In the genomic region with DNA sequence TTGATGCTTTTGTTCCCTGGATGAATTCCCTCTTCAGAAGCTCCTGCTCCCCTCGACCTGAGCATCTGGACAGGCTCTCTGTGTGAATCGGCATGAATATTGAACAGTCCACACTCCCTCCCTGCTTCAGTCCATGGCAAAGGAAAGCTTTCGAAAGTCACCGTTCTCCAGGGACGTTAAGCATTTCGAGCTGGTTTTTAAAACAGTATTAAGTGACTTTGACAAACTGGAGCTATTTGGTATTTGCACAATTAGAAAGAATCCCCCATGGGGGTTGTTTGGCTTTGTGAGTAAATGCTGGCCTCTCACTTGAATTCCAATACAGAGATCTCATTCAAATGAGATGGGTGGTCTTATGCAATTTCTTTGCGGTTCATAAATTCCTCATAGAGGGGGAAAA, we compare ENCODE assay signal across 20 cellular contexts.
DNase-seq lines count a peak whose midpoint lies in the region; ATAC-seq and TF ChIP-seq lines count a peak whose summit lies in the region.
"Had no signal": no experiment of that assay in that cellular context is flagged by ENCODE, and none has a peak within 500 bp of the region (broad histone marks: within the 10 kb centered on the region; RNA-seq: fewer than 3 reads in every experiment).

No MANE protein-coding gene starts in this region.

- H3K4me3 ChIP-seq in A673 (ENCODE audit: low read depth, low read length, poor library complexity, severe bottlenecking): no peak overlapping the region
- H3K4me3 ChIP-seq in HUES6 (ENCODE audit: low read depth, low read length): no peak overlapping the region
- no peak overlapping the region for H3K4me3 ChIP-seq in cardiac fibroblast (replicated peaks in 1 of 2; ENCODE audit: low read depth in 2 of 2, low read length in 2 of 2)
- H3K4me3 ChIP-seq in iPS-20b (ENCODE audit: low read length): peak overlapping the region; percentile 44; the same call in 1 of the 2 replicates
- H3K4me3 ChIP-seq in brain microvascular endothelial cell (ENCODE audit: low read depth, low read length): no peak overlapping the region
- H3K4me3 ChIP-seq: uterus had no signal

- no peaks in the 10 kb centered on the region for H3K36me3 ChIP-seq in A673 (ENCODE audit: insufficient read depth, low read length, poor library complexity, severe bottlenecking)
- H3K36me3 ChIP-seq in HUES6 (ENCODE audit: control insufficient read depth, insufficient read depth, low read length): no peaks in the 10 kb centered on the region
- H3K36me3 ChIP-seq in iPS-20b (ENCODE audit: insufficient read depth, low read depth, low read length): 0 out of 2 replicates have a peak, but pooled peaks cover 6% of the 10 kb centered on the region
- no peaks in the 10 kb centered on the region for H3K36me3 ChIP-seq in brain microvascular endothelial cell (replicated peaks)
- H3K36me3 ChIP-seq: uterus had no signal

- H3K9me3 ChIP-seq in A673 (ENCODE audit: low read depth, low read length, poor library complexity, severe bottlenecking) (no peaks in the 10 kb centered on the region), HUES6 (ENCODE audit: control insufficient read depth, insufficient read depth, low read depth, low read length) (no peaks in the 10 kb centered on the region), iPS-20b (ENCODE audit: insufficient read depth, low read depth, low read length) (no peaks in the 10 kb centered on the region)
- H3K9me3 ChIP-seq: uterus had no signal

- H3K4me1 ChIP-seq in A673 (ENCODE audit: insufficient read depth, low read length, poor library complexity, severe bottlenecking): peaks cover 26% of the 10 kb centered on the region
- H3K4me1 ChIP-seq in HUES6 (ENCODE audit: control insufficient read depth, insufficient read depth, low read length): peaks cover 13% of the 10 kb centered on the region
- H3K4me1 ChIP-seq in iPS-20b (ENCODE audit: insufficient read depth, low read length): peaks cover 14% of the 10 kb centered on the region; the same call in 1 of the 2 replicates
- H3K4me1 ChIP-seq: uterus had no signal

- POLR2A ChIA-PET in A673 (lab: Charles Lee; ENCODE audit: low non-redundant PET): interaction anchor here (0.6 kb wide), 1 partner anchor 79 kb away, joined by 3 read pairs; no protein-coding TSS in a partner anchor

- no peak for ATAC-seq in activated T-cell treated with anti-CD3 and anti-CD28 coated beads, Interleukin-2, amount 50 U/mL, for 72 hours (replicated peaks in 1 of 2)

- H3K27ac ChIP-seq in A673 (ENCODE audit: low read depth, low read length, poor library complexity, severe bottlenecking): no peak overlapping the region
- 0 out of 2 replicates have a peak overlapping the region, but pooled peaks have one; percentile 13 for H3K27ac ChIP-seq in HUES6 (ENCODE audit: low read depth, low read length)
- H3K27ac ChIP-seq in iPS-20b (ENCODE audit: low read length): peak overlapping the region; percentile 4
- no peak overlapping the region for H3K27ac ChIP-seq in brain microvascular endothelial cell
- H3K27ac ChIP-seq: uterus had no signal

- no peak overlapping the region for H3K4me3 Mint-ChIP-seq in activated T-cell treated with anti-CD3 and anti-CD28 coated beads, Interleukin-2, amount 50 U/mL, for 72 hours
- no peak overlapping the region for H3K4me3 Mint-ChIP-seq in type B pancreatic cell
- H3K4me3 Mint-ChIP-seq: CD4-positive, CD25-positive, alpha-beta regulatory T cell had no signal

- in situ Hi-C loops in brain microvascular endothelial cell (cut with HindIII; ENCODE audit: low pct_ligation_motif_present, low sequenced_read_pairs): no loop called here

- no peaks in the 10 kb centered on the region for H3K27me3 ChIP-seq in A673 (replicated peaks; ENCODE audit: insufficient read depth, low read depth, low read length, poor library complexity)
- no peaks in the 10 kb centered on the region for H3K27me3 ChIP-seq in HUES6 (ENCODE audit: control insufficient read depth, insufficient read depth, low read length)
- no peaks in the 10 kb centered on the region for H3K27me3 ChIP-seq in iPS-20b (ENCODE audit: insufficient read depth, low read length)
- no peaks in the 10 kb centered on the region for H3K27me3 ChIP-seq in brain microvascular endothelial cell (replicated peaks)
- H3K27me3 ChIP-seq: uterus had no signal

- peaks cover 17% of the 10 kb centered on the region for H3K4me1 Mint-ChIP-seq in activated T-cell treated with anti-CD3 and anti-CD28 coated beads, Interleukin-2, amount 50 U/mL, for 72 hours (ENCODE audit: low read depth)
- peaks cover 11% of the 10 kb centered on the region for H3K4me1 Mint-ChIP-seq in type B pancreatic cell (ENCODE audit: unreplicated experiment)
- H3K4me1 Mint-ChIP-seq: CD4-positive, CD25-positive, alpha-beta regulatory T cell had no signal

- no peak overlapping the region for H3K27ac Mint-ChIP-seq in activated T-cell treated with anti-CD3 and anti-CD28 coated beads, Interleukin-2, amount 50 U/mL, for 72 hours
- H3K27ac Mint-ChIP-seq in type B pancreatic cell: no peak overlapping the region
- H3K27ac Mint-ChIP-seq: CD4-positive, CD25-positive, alpha-beta regulatory T cell had no signal

- intact Hi-C loops in A673 (cut with micrococcal nuclease; ENCODE audit: unreplicated experiment): no loop called here

- no peaks in the 10 kb centered on the region for H3K36me3 Mint-ChIP-seq in activated T-cell treated with anti-CD3 and anti-CD28 coated beads, Interleukin-2, amount 50 U/mL, for 72 hours (ENCODE audit: insufficient read depth in 2 of 2)
- H3K36me3 Mint-ChIP-seq in type B pancreatic cell: no peaks in the 10 kb centered on the region

- BruUV-seq in A673 (replicated peaks; lab: Mats Ljungman, UMichigan): no TSS peak

- TF ChIP-seq CTCF in A673 (conservative IDR thresholded peaks at IDR 0.05; ENCODE audit: low read depth, low read length) (no peak), cardiac fibroblast (IDR thresholded peaks at IDR 0.05; ENCODE audit: low read depth, low read length) (no peak), brain microvascular endothelial cell (IDR thresholded peaks at IDR 0.05; ENCODE audit: low read depth, low read length, missing control alignments) (no peak), type B pancreatic cell (conservative IDR thresholded peaks at IDR 0.05) (no peak)

- CTCF ChIA-PET in A673 (lab: Charles Lee): interaction anchor here (0.8 to 0.9 kb wide), 2 partner anchors 42 to 234 kb away, joined by 5 to 7 read pairs; no protein-coding TSS in a partner anchor

- H3K27me3 Mint-ChIP-seq in activated T-cell treated with anti-CD3 and anti-CD28 coated beads, Interleukin-2, amount 50 U/mL, for 72 hours (ENCODE audit: low read depth): no peaks in the 10 kb centered on the region
- no peaks in the 10 kb centered on the region for H3K27me3 Mint-ChIP-seq in type B pancreatic cell
- H3K27me3 Mint-ChIP-seq: CD4-positive, CD25-positive, alpha-beta regulatory T cell had no signal

- H3K9me3 Mint-ChIP-seq in activated T-cell treated with anti-CD3 and anti-CD28 coated beads, Interleukin-2, amount 50 U/mL, for 72 hours: no peaks in the 10 kb centered on the region
- H3K9me3 Mint-ChIP-seq in type B pancreatic cell: no peaks in the 10 kb centered on the region
- H3K9me3 Mint-ChIP-seq: CD4-positive, CD25-positive, alpha-beta regulatory T cell had no signal

- DNase-seq in A673 (ENCODE audit: low spot score) (peak; percentile 94), cardiac fibroblast (ENCODE audit: low read depth in 2 of 2) (peak; percentile 60 to 69), brain microvascular endothelial cell (no peak), DMS53 treated with DMSO at 0.1 percent for 48 hours (lab: John Stamatoyannopoulos, UW; ENCODE audit: unreplicated experiment) (no peak), type B pancreatic cell (ENCODE audit: extremely low spot score, unreplicated experiment) (no peak)
- no peak for DNase-seq in activated T-cell treated with anti-CD3 and anti-CD28 coated beads, Interleukin-2, amount 50 U/mL, for 72 hours
- DNase-seq: ACHN; activated CD4-positive, alpha-beta T cell treated with anti-CD3 and anti-CD28 coated beads, Interleukin-2, amount 50 U/mL, for 1 hour; amygdala; CD4-positive, CD25-positive, alpha-beta regulatory T cell; foreskin melanocyte; Karpas-422; midbrain; NCI-H2029; NCI-H446; stimulated activated CD8-positive, alpha-beta memory T cell treated with anti-CD3 and anti-CD28 coated beads, Interleukin-4, amount 100 ng/mL, for 48 hours; substantia nigra; uterus had no signal

- no peak overlapping the region for H3K9ac ChIP-seq in HUES6 (ENCODE audit: low read length)
- H3K9ac ChIP-seq in iPS-20b (ENCODE audit: low read depth, low read length): peak overlapping the region; percentile 3; the same call in 1 of the 2 replicates

Comparison
In these comparisons a context has a peak if more than half of its experiments do, and no peak if none do; other contexts are left out.
1. DNase-seq: peak in A673 (single experiment) and cardiac fibroblast (2 of 2); none in activated T-cell treated with anti-CD3 and anti-CD28 coated beads, Interleukin-2, amount 50 U/mL, for 72 hours (0 of 2), brain microvascular endothelial cell (single experiment), DMS53 treated with DMSO at 0.1 percent for 48 hours (single experiment) and type B pancreatic cell (single experiment).
2. H3K27ac ChIP-seq: peak in HUES6 (single experiment) and iPS-20b (single experiment); none in A673 (single experiment) and brain microvascular endothelial cell (single experiment).